In genomic region chr1:235215453-235215852, GRCh38 we compare ENCODE assay signal across 24 cellular contexts.
"Had no signal": no experiment of that assay in that cellular context is flagged by ENCODE, and none has a peak within 500 bp of the region (broad histone marks: within the 10 kb centered on the region; RNA-seq: fewer than 3 reads in every experiment).

No MANE protein-coding gene starts in this region.

- H3K36me3 Mint-ChIP-seq: natural killer cell had no signal

- H3K9me3 Mint-ChIP-seq: endodermal cell; memory B cell; natural killer cell; stimulated activated effector memory CD8-positive, alpha-beta T cell treated with anti-CD3 and anti-CD28 coated beads, Interleukin-12 subunit alpha, Interleukin-12 subunit beta, amount 100 ng/mL, for 72 hours; type B pancreatic cell had no signal

- H3K4me1 Mint-ChIP-seq: endodermal cell, memory B cell had no signal

- H3K27ac Mint-ChIP-seq: endodermal cell; memory B cell; natural killer cell; stimulated activated effector memory CD8-positive, alpha-beta T cell treated with anti-CD3 and anti-CD28 coated beads, Interleukin-12 subunit alpha, Interleukin-12 subunit beta, amount 100 ng/mL, for 72 hours; type B pancreatic cell had no signal

- DNase-seq: effector CD8-positive, alpha-beta T cell; endodermal cell; foreskin fibroblast; gastrocnemius medialis; heart left ventricle; kidney; natural killer cell; occipital lobe; ovary; posterior cingulate gyrus; psoas muscle; right cardiac atrium; sigmoid colon; stimulated activated CD4-positive, alpha-beta T cell treated with anti-CD3 and anti-CD28 coated beads, Interleukin-2, amount 100 ng/mL, for 24 hours; stimulated activated CD4-positive, alpha-beta T cell treated with anti-CD3 and anti-CD28 coated beads, Interleukin-4, amount 100 ng/mL, for 24 hours; stimulated activated naive CD8-positive, alpha-beta T cell treated with anti-CD3 and anti-CD28 coated beads, Interleukin-15, Interleukin-2, amounts not matched to agents 100 U/mL and 50 U/mL, for 24 hours; substantia nigra; testis; tibial artery had no signal

- H3K27me3 Mint-ChIP-seq: memory B cell, type B pancreatic cell had no signal

- H3K4me3 Mint-ChIP-seq: endodermal cell; memory B cell; natural killer cell; stimulated activated effector memory CD8-positive, alpha-beta T cell treated with anti-CD3 and anti-CD28 coated beads, Interleukin-12 subunit alpha, Interleukin-12 subunit beta, amount 100 ng/mL, for 72 hours; type B pancreatic cell had no signal

- ATAC-seq: esophagus mucosa; gastrocnemius medialis; heart left ventricle; left lobe of liver; psoas muscle; right cardiac atrium; stimulated activated effector memory CD8-positive, alpha-beta T cell treated with anti-CD3 and anti-CD28 coated beads, Interleukin-12 subunit alpha, Interleukin-12 subunit beta, amount 100 ng/mL, for 72 hours; stimulated activated naive CD8-positive, alpha-beta T cell treated with anti-CD3 and anti-CD28 coated beads, Interleukin-15, Interleukin-2, amounts not matched to agents 100 U/mL and 50 U/mL, for 24 hours had no signal
